8 cellular contexts compared by ENCODE assay signal in the genomic region with DNA sequence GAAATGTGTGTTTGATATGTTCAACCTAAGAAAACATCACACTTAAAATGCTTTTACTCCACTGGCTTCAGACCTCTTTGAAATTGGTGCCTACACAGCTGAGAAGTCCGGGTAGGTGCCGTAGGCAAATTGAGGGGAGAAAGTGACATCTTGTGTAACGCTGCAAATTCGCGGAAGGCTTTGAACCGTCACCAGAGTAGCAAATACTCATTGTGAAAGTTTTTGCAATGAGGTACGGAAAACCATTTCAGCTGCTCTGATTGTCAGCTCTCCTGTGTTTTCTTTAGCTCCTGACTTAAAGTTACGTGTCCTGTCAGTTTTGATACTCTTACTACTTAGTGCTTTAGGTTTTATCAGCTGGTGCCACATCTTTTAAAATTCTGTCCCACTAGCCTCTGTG.
DNase-seq lines count a peak whose midpoint lies in the region; ATAC-seq and TF ChIP-seq lines count a peak whose summit lies in the region.

No MANE protein-coding gene starts in this region.

- H3K27me3 ChIP-seq in foreskin keratinocyte: peaks cover 21% of the 10 kb centered on the region

- H3K27ac ChIP-seq in foreskin keratinocyte: no peak overlapping the region

- peak; percentile 93 for ATAC-seq in GM19438 (IDR thresholded peaks at IDR 0.05; ENCODE audit: low read depth, unreplicated experiment)
- ATAC-seq in HG03442 (IDR thresholded peaks at IDR 0.05; ENCODE audit: unreplicated experiment): peak; percentile 98
- ATAC-seq in foreskin keratinocyte: no peak
- no peak for ATAC-seq in Right ventricle myocardium superior (ENCODE audit: poor library complexity)

- no peaks in the 10 kb centered on the region for H3K4me1 ChIP-seq in foreskin keratinocyte

- no peak for TF ChIP-seq CTCF in foreskin keratinocyte (conservative IDR thresholded peaks at IDR 0.05)

- DNase-seq in DMS79 treated with DMSO at 0.1 percent for 48 hours (lab: John Stamatoyannopoulos, UW) (peak; percentile 31), foreskin keratinocyte (peak; percentile 9 to 10), A172 (ENCODE audit: low spot score) (no peak), midbrain (lab: John Stamatoyannopoulos, UW) (no peak), NCI-H2196 (lab: John Stamatoyannopoulos, UW; ENCODE audit: unreplicated experiment) (no peak), Right ventricle myocardium superior (no peak)

- intact Hi-C loops in Right ventricle myocardium superior (cut with DNase I): no loop called here

Comparison
In these comparisons a context has a peak if more than half of its experiments do, and no peak if none do; other contexts are left out.
1. DNase-seq: peak in DMS79 treated with DMSO at 0.1 percent for 48 hours (single experiment) and foreskin keratinocyte (2 of 2); none in A172 (single experiment), midbrain (single experiment), NCI-H2196 (single experiment) and Right ventricle myocardium superior (single experiment).
2. ATAC-seq: peak in GM19438 (single experiment) and HG03442 (single experiment); none in foreskin keratinocyte (single experiment) and Right ventricle myocardium superior (single experiment).